In the genomic region with DNA sequence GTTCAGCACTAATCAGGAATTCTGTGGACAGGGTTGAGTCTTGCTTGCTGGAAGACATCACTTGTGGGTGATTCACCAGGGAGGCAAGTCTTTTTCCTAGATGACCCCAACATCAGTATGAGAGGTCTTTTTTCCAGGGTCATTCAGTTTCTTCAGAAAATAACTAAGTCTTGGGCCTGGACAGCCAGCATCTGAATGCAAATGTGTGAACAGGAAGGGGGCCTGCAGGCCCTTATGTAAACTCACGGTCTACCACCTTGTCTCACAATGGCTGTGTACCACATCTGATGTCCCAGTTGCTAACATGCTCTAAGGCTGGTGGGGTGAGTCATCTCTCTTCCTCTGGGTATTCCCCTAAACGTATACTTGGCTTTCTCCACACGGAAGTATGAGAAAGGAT, we compare ENCODE assay signal across 8 cellular contexts.
DNase-seq lines count a peak whose midpoint lies in the region; ATAC-seq and TF ChIP-seq lines count a peak whose summit lies in the region.

No MANE protein-coding gene starts in this region.

- no peaks in the 10 kb centered on the region for H3K9me3 Mint-ChIP-seq in CD4-positive, CD25-positive, alpha-beta regulatory T cell
- no peaks in the 10 kb centered on the region for H3K9me3 Mint-ChIP-seq in memory B cell

- H3K4me1 Mint-ChIP-seq in CD4-positive, CD25-positive, alpha-beta regulatory T cell: peaks cover 6 to 17% (median 13%) of the 10 kb centered on the region in 4 donors
- no peaks in the 10 kb centered on the region for H3K4me1 Mint-ChIP-seq in memory B cell

- H3K4me3 Mint-ChIP-seq in CD4-positive, CD25-positive, alpha-beta regulatory T cell: peak overlapping the region in 2 of 4 donors; percentile 31 to 51
- H3K4me3 Mint-ChIP-seq in memory B cell: no peak overlapping the region

- H3K27ac ChIP-seq in CD4-positive, CD25-positive, alpha-beta regulatory T cell (ENCODE audit: insufficient read depth, low read length, poor library complexity, severe bottlenecking): peak overlapping the region; percentile 24
- H3K27ac ChIP-seq in Peyer's patch (no peak overlapping the region), right atrium auricular region (no peak overlapping the region)

- peaks cover 37% of the 10 kb centered on the region for H3K36me3 ChIP-seq in CD4-positive, CD25-positive, alpha-beta regulatory T cell (ENCODE audit: control insufficient read depth, insufficient read depth, low read length)
- peaks cover 0 to 36% (median 0%) of the 10 kb centered on the region in 3 donors for H3K36me3 ChIP-seq in Peyer's patch
- H3K36me3 ChIP-seq in right atrium auricular region: peaks cover 18% of the 10 kb centered on the region

- peak; percentile 8 to 82 (median 10) for DNase-seq in CD4-positive, CD25-positive, alpha-beta regulatory T cell
- DNase-seq in HT1080 (ENCODE audit: low read depth) (peak; percentile 88), memory B cell (ENCODE audit: low spot score in 2 of 2) (no peak), DMS153 (lab: John Stamatoyannopoulos, UW) (no peak), Peyer's patch (no peak), right atrium auricular region (ENCODE audit: low spot score) (no peak)
- peak; percentile 44 to 56 for DNase-seq in activated T-cell treated with anti-CD3 and anti-CD28 coated beads, Interleukin-2, amount 50 U/mL, for 48 hours

- TF ChIP-seq CTCF in Peyer's patch (IDR thresholded peaks at IDR 0.05): no peak
- no peak for TF ChIP-seq CTCF in right atrium auricular region (IDR thresholded peaks at IDR 0.05)

- peaks cover 5% of the 10 kb centered on the region for H3K4me1 ChIP-seq in CD4-positive, CD25-positive, alpha-beta regulatory T cell (ENCODE audit: control insufficient read depth, insufficient read depth, low read length, poor library complexity, severe bottlenecking)
- no peaks in the 10 kb centered on the region for H3K4me1 ChIP-seq in Peyer's patch
- H3K4me1 ChIP-seq in right atrium auricular region: no peaks in the 10 kb centered on the region

- H3K9me3 ChIP-seq in CD4-positive, CD25-positive, alpha-beta regulatory T cell (ENCODE audit: control insufficient read depth in 2 of 2, low read length in 2 of 2): no peaks in the 10 kb centered on the region
- H3K9me3 ChIP-seq in Peyer's patch (no peaks in the 10 kb centered on the region), right atrium auricular region (no peaks in the 10 kb centered on the region)

- H3K27me3 ChIP-seq in CD4-positive, CD25-positive, alpha-beta regulatory T cell (ENCODE audit: control insufficient read depth, insufficient read depth, low read length): no peaks in the 10 kb centered on the region
- no peaks in the 10 kb centered on the region for H3K27me3 ChIP-seq in Peyer's patch
- H3K27me3 ChIP-seq in right atrium auricular region: no peaks in the 10 kb centered on the region

- no peaks in the 10 kb centered on the region for H3K27me3 Mint-ChIP-seq in CD4-positive, CD25-positive, alpha-beta regulatory T cell
- no peaks in the 10 kb centered on the region for H3K27me3 Mint-ChIP-seq in memory B cell

- peak; percentile 96 to 99 for ATAC-seq in CD4-positive, CD25-positive, alpha-beta regulatory T cell (ENCODE audit: low read depth in 2 of 2)
- ATAC-seq in GM21390 (IDR thresholded peaks at IDR 0.05; ENCODE audit: unreplicated experiment) (peak; percentile 99), memory B cell (ENCODE audit: low read depth) (peak; percentile 90)

- H3K27ac Mint-ChIP-seq in CD4-positive, CD25-positive, alpha-beta regulatory T cell: peak overlapping the region in 2 of 3 donors; percentile 75 to 87
- peak overlapping the region; percentile 69 for H3K27ac Mint-ChIP-seq in memory B cell

- TF ChIP-seq POLR2A in Peyer's patch (IDR thresholded peaks at IDR 0.05): no peak

- H3K36me3 Mint-ChIP-seq in CD4-positive, CD25-positive, alpha-beta regulatory T cell: peaks cover 38% of the 10 kb centered on the region
- H3K36me3 Mint-ChIP-seq in memory B cell: peaks cover 15% of the 10 kb centered on the region

- H3K4me3 ChIP-seq in CD4-positive, CD25-positive, alpha-beta regulatory T cell (ENCODE audit: low read depth, low read length): no peak overlapping the region
- H3K4me3 ChIP-seq in Peyer's patch (no peak overlapping the region), right atrium auricular region (no peak overlapping the region)

Comparison
In these comparisons a context has a peak if more than half of its experiments do, and no peak if none do; other contexts are left out.
1. DNase-seq: peak in CD4-positive, CD25-positive, alpha-beta regulatory T cell (3 of 3), HT1080 (single experiment) and activated T-cell treated with anti-CD3 and anti-CD28 coated beads, Interleukin-2, amount 50 U/mL, for 48 hours (2 of 2); none in memory B cell (0 of 2), DMS153 (single experiment), Peyer's patch (0 of 3) and right atrium auricular region (single experiment).
2. Peak in every context shown above with its lines, with median percentiles within 50 percentile points of each other: ATAC-seq.